ENCODE assay signal across 10 cellular contexts in genomic region chr17:81340606-81341346, GRCh38. TPM values are rescaled to one million over a fixed set of nuclear protein-coding genes. Genes with fewer than 3 reads are reported as not detected.
DNase-seq lines count a peak whose midpoint lies in the region; ATAC-seq, FAIRE-seq and TF ChIP-seq lines count a peak whose summit lies in the region.
"Had no signal": no experiment of that assay in that cellular context is flagged by ENCODE, and none has a peak within 500 bp of the region (broad histone marks: within the 10 kb centered on the region; RNA-seq: fewer than 3 reads in every experiment).

No MANE protein-coding gene starts in this region.

- H3K36me3 ChIP-seq in HUES6 (ENCODE audit: control insufficient read depth, insufficient read depth, low read length), result no peaks in the 10 kb centered on the region
- no peaks in the 10 kb centered on the region for H3K36me3 ChIP-seq in kidney (ENCODE audit: control insufficient read depth in 1 of 2, insufficient read depth in 2 of 2, low read length in 2 of 2)

- H3K4me3 ChIP-seq in HUES6 (ENCODE audit: low read depth, low read length), result peak overlapping the region; percentile 91
- peak overlapping the region; percentile 25 to 89 for H3K4me3 ChIP-seq in cardiac fibroblast (replicated peaks in 1 of 2; ENCODE audit: low read depth in 2 of 2, low read length in 2 of 2)
- H3K4me3 ChIP-seq in kidney (ENCODE audit: low read length in 2 of 2), result peak overlapping the region; percentile 7 to 86
- H3K4me3 ChIP-seq in skin epidermis, result peak overlapping the region; percentile 13 to 81 (median 57)

- no peak for FAIRE-seq in kidney (lab: Jason Lieb, UNC)

- H3K27ac ChIP-seq in HUES6 (ENCODE audit: low read depth, low read length) (no peak overlapping the region), kidney (ENCODE audit: low read depth in 2 of 2, low read length in 2 of 2) (peak overlapping the region; percentile 94 to 95), skin epidermis (peak overlapping the region in 19 of 21 experiments; percentile 48 to 98 (median 93))

- H3K9me3 ChIP-seq in HUES6 (ENCODE audit: control insufficient read depth, insufficient read depth, low read depth, low read length), result no peaks in the 10 kb centered on the region
- H3K9me3 ChIP-seq in kidney (ENCODE audit: control insufficient read depth in 1 of 2, low read length in 2 of 2), result no peaks in the 10 kb centered on the region

- TF ChIP-seq CTCF in cardiac fibroblast (IDR thresholded peaks at IDR 0.05; ENCODE audit: low read depth, low read length) (no peak), kidney (IDR thresholded peaks at IDR 0.05; ENCODE audit: borderline replicate concordance, extremely low read depth, insufficient read depth) (no peak)

- peaks cover 56% of the 10 kb centered on the region for H3K27me3 ChIP-seq in HUES6 (ENCODE audit: control insufficient read depth, insufficient read depth, low read length)

- H3K4me1 ChIP-seq in HUES6 (ENCODE audit: control insufficient read depth, insufficient read depth, low read length) (peaks cover 46% of the 10 kb centered on the region), kidney (ENCODE audit: control insufficient read depth in 1 of 2, insufficient read depth in 1 of 2, low read depth in 1 of 2, low read length in 2 of 2) (peaks cover 15 to 28% of the 10 kb centered on the region in 2 donors)

- H3K9ac ChIP-seq in HUES6 (ENCODE audit: low read length), result peak overlapping the region; percentile 55
- peak overlapping the region; percentile 41 to 61 for H3K9ac ChIP-seq in kidney (ENCODE audit: low read length in 2 of 2)

- ATAC-seq in GM21529 (IDR thresholded peaks at IDR 0.05; ENCODE audit: unreplicated experiment), result no peak
- ATAC-seq: activated CD4-positive, alpha-beta T cell treated with anti-CD3 and anti-CD28 coated beads for 36 hours had no signal

- intact Hi-C loops in kidney (cut with DNase I), result no loop called here

- peak; percentile 31 to 63 for DNase-seq in cardiac fibroblast (ENCODE audit: low read depth in 2 of 2)
- DNase-seq in kidney, result peak; percentile 60
- DNase-seq in DMS 273 treated with DMSO at 0.1 percent for 48 hours (lab: John Stamatoyannopoulos, UW), result no peak
- DNase-seq in NOMO-1 treated with dmso at 0.1 percent for 144 hours (lab: John Stamatoyannopoulos, UW; ENCODE audit: unreplicated experiment), result no peak
- DNase-seq in epidermal melanocyte (ENCODE audit: insufficient read length, low spot score), result no peak
- DNase-seq: activated CD4-positive, alpha-beta T cell treated with anti-CD3 and anti-CD28 coated beads for 36 hours; NCI-H2029 had no signal

RNA-seq across cellular contexts. Expression of gene SLC38A10, which starts 45.7 kb away (rescaled TPM):
- total RNA-seq in kidney, result 89.7 TPM
- polyA plus RNA-seq in kidney (ENCODE audit: insufficient read depth, low read depth, low replicate concordance), result 72.7 TPM

RNA-seq across cellular contexts. Expression of gene BAHCC1, which starts 54.5 kb away (rescaled TPM):
- 20.5 TPM for total RNA-seq in kidney
- polyA plus RNA-seq in kidney (ENCODE audit: insufficient read depth, low read depth, low replicate concordance), result 2.6 TPM

Comparison
In these comparisons a context has a peak if more than half of its experiments do, and no peak if none do; other contexts are left out.
1. DNase-seq: peak in cardiac fibroblast (2 of 2) and kidney (single experiment); none in DMS 273 treated with DMSO at 0.1 percent for 48 hours (single experiment), NOMO-1 treated with dmso at 0.1 percent for 144 hours (single experiment) and epidermal melanocyte (single experiment).
2. Peak in every context shown above with its lines, with median percentiles within 50 percentile points of each other: H3K4me3 ChIP-seq.